In genomic region chr6:30819287-30819917, GRCh38 we compare ENCODE assay signal across 1 cellular context.
TF ChIP-seq lines count a peak whose summit lies in the region.

No MANE protein-coding gene starts in this region.

TF ChIP-seq in GM23338, 12 proteins besides CTCF, POLR2A, EP300 and RAD21 (continued from another document):
- TF ChIP-seq REST (IDR thresholded peaks at IDR 0.05; ENCODE audit: unreplicated experiment) (no peak), EZH2phosphoT487 (IDR thresholded peaks at IDR 0.05; ENCODE audit: unreplicated experiment) (no peak), ZNF331 (CRISPR knock-in tag; IDR thresholded peaks at IDR 0.05; ENCODE audit: low read depth) (no peak), POLR2AphosphoS5 (IDR thresholded peaks at IDR 0.05; ENCODE audit: low read depth) (no peak)
